Comparison of ENCODE assay signal across 1 cellular context in the genomic region with DNA sequence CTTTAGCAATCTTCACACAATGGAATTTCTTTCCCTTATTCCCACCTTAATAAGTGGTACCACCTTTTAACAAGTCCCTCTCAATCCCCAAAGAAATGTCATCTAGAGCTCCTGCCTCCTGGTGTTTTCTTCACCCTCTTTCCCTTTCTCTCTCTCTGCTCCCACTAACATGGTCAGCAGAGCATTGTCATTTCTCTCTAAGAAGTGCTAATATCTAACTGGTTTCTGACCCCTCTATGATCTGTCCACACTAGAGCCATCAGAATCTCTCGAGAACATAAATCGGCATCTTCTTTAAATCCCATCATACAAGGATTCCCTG.
A peak's percentile ranks its signal among the peaks of the same experiment; 100 is the strongest.
TF ChIP-seq lines count a peak whose summit lies in the region.

No MANE protein-coding gene starts in this region.

TF ChIP-seq in WTC11, 78 proteins besides CTCF, POLR2A, EP300 and RAD21 (continued from another document):
- TF ChIP-seq, protein P1, sequence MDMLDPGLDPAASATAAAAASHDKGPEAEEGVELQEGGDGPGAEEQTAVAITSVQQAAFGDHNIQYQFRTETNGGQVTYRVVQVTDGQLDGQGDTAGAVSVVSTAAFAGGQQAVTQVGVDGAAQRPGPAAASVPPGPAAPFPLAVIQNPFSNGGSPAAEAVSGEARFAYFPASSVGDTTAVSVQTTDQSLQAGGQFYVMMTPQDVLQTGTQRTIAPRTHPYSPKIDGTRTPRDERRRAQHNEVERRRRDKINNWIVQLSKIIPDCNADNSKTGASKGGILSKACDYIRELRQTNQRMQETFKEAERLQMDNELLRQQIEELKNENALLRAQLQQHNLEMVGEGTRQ (CRISPR knock-in tag; IDR thresholded peaks at IDR 0.05) = no peak
- TF ChIP-seq TCF7 (CRISPR knock-in tag; IDR thresholded peaks at IDR 0.05; ENCODE audit: low read depth) (no peak), TP53 (CRISPR knock-in tag; IDR thresholded peaks at IDR 0.05) (no peak), ZNF121 (CRISPR knock-in tag; IDR thresholded peaks at IDR 0.05) (no peak), NR2C2 (CRISPR knock-in tag; IDR thresholded peaks at IDR 0.05) (no peak), SMAD3 (CRISPR knock-in tag; IDR thresholded peaks at IDR 0.05; ENCODE audit: borderline replicate concordance) (peak; percentile 71; the same call in 1 of the 2 replicates)
- TF ChIP-seq, protein P2, sequence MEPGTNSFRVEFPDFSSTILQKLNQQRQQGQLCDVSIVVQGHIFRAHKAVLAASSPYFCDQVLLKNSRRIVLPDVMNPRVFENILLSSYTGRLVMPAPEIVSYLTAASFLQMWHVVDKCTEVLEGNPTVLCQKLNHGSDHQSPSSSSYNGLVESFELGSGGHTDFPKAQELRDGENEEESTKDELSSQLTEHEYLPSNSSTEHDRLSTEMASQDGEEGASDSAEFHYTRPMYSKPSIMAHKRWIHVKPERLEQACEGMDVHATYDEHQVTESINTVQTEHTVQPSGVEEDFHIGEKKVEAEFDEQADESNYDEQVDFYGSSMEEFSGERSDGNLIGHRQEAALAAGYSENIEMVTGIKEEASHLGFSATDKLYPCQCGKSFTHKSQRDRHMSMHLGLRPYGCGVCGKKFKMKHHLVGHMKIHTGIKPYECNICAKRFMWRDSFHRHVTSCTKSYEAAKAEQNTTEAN (CRISPR knock-in tag; IDR thresholded peaks at IDR 0.05) = no peak
- TF ChIP-seq, protein P3, sequence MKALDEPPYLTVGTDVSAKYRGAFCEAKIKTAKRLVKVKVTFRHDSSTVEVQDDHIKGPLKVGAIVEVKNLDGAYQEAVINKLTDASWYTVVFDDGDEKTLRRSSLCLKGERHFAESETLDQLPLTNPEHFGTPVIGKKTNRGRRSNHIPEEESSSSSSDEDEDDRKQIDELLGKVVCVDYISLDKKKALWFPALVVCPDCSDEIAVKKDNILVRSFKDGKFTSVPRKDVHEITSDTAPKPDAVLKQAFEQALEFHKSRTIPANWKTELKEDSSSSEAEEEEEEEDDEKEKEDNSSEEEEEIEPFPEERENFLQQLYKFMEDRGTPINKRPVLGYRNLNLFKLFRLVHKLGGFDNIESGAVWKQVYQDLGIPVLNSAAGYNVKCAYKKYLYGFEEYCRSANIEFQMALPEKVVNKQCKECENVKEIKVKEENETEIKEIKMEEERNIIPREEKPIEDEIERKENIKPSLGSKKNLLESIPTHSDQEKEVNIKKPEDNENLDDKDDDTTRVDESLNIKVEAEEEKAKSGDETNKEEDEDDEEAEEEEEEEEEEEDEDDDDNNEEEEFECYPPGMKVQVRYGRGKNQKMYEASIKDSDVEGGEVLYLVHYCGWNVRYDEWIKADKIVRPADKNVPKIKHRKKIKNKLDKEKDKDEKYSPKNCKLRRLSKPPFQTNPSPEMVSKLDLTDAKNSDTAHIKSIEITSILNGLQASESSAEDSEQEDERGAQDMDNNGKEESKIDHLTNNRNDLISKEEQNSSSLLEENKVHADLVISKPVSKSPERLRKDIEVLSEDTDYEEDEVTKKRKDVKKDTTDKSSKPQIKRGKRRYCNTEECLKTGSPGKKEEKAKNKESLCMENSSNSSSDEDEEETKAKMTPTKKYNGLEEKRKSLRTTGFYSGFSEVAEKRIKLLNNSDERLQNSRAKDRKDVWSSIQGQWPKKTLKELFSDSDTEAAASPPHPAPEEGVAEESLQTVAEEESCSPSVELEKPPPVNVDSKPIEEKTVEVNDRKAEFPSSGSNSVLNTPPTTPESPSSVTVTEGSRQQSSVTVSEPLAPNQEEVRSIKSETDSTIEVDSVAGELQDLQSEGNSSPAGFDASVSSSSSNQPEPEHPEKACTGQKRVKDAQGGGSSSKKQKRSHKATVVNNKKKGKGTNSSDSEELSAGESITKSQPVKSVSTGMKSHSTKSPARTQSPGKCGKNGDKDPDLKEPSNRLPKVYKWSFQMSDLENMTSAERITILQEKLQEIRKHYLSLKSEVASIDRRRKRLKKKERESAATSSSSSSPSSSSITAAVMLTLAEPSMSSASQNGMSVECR (CRISPR knock-in tag; IDR thresholded peaks at IDR 0.05; ENCODE audit: borderline replicate concordance) = no peak
- TF ChIP-seq, protein P4, sequence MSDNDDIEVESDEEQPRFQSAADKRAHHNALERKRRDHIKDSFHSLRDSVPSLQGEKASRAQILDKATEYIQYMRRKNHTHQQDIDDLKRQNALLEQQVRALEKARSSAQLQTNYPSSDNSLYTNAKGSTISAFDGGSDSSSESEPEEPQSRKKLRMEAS (CRISPR knock-in tag; IDR thresholded peaks at IDR 0.05) = no peak
- TF ChIP-seq, protein P5, sequence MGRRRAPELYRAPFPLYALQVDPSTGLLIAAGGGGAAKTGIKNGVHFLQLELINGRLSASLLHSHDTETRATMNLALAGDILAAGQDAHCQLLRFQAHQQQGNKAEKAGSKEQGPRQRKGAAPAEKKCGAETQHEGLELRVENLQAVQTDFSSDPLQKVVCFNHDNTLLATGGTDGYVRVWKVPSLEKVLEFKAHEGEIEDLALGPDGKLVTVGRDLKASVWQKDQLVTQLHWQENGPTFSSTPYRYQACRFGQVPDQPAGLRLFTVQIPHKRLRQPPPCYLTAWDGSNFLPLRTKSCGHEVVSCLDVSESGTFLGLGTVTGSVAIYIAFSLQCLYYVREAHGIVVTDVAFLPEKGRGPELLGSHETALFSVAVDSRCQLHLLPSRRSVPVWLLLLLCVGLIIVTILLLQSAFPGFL (CRISPR knock-in tag; IDR thresholded peaks at IDR 0.05; ENCODE audit: borderline replicate concordance) = no peak
- TF ChIP-seq, protein P6, sequence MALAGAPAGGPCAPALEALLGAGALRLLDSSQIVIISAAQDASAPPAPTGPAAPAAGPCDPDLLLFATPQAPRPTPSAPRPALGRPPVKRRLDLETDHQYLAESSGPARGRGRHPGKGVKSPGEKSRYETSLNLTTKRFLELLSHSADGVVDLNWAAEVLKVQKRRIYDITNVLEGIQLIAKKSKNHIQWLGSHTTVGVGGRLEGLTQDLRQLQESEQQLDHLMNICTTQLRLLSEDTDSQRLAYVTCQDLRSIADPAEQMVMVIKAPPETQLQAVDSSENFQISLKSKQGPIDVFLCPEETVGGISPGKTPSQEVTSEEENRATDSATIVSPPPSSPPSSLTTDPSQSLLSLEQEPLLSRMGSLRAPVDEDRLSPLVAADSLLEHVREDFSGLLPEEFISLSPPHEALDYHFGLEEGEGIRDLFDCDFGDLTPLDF (CRISPR knock-in tag; IDR thresholded peaks at IDR 0.05) = no peak
- TF ChIP-seq, protein P7, sequence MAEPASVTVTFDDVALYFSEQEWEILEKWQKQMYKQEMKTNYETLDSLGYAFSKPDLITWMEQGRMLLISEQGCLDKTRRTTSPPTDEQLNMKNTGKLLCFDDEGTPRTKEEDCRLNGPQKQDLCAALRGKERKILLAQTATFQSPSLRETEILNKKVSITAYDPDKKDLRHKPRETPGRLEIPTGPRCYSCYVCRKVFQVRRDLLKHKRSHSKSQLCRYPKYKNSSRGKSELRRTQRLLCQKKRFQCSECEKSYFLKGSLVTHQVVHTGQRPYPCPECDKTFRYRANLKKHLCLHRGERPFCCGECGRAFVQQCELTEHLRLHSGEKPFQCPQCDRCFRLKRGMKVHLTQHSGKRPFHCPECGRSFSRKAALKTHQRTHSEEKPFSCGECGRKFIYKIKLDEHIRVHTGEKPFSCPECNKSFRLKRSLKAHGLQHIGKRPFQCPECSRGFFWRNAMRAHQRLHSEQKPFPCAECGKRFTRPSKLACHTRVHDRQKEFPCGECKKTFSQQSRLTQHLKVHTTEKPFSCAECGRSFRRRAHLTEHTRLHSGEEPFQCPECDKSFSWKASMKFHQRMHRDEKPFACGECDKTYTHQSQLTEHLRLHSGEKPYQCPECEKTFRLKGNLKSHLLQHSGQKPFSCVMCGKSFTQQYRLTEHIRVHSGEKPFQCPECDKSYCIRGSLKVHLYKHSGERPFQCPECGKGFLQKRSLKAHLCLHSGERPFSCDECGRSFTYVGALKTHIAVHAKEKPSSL (CRISPR knock-in tag; conservative IDR thresholded peaks at IDR 0.05) = no peak
